14 cellular contexts compared by ENCODE assay signal in the genomic region with DNA sequence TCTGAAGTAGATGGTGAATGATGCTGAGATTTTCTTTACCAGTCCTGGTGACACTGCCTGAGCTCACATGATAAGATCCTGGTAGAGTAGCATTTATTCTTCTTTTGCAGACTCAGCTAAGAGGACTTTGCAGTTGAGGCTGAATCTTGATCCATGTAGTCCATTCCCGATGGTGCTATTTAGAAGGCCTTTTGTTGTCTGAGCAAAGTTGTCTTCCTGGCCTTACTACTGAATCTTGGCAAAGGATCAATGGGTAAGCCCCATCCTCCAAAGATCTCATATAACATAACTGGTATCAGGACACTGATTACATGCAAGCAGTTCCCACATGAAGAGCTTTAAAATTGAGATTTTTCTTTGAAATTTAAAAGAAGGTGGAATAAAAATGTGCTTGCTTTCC.
DNase-seq lines count a peak whose midpoint lies in the region; ATAC-seq and TF ChIP-seq lines count a peak whose summit lies in the region.
"Had no signal": no experiment of that assay in that cellular context is flagged by ENCODE, and none has a peak within 500 bp of the region (broad histone marks: within the 10 kb centered on the region; RNA-seq: fewer than 3 reads in every experiment).

No MANE protein-coding gene starts in this region.

- H3K9ac ChIP-seq in HUES64 (ENCODE audit: low read depth, low read length): peak overlapping the region; percentile 10; the same call in 1 of the 2 replicates

- H3K27me3 ChIP-seq in HUES64 (ENCODE audit: insufficient read depth, low read length): no peaks in the 10 kb centered on the region
- H3K27me3 ChIP-seq in psoas muscle (ENCODE audit: insufficient read depth in 3 of 3, low read length in 2 of 3): no peaks in the 10 kb centered on the region

- no peak overlapping the region for H3K4me3 ChIP-seq in HUES64 (ENCODE audit: low read length)
- no peak overlapping the region for H3K4me3 ChIP-seq in psoas muscle

- H3K9me3 ChIP-seq in HUES64 (ENCODE audit: insufficient read depth, low read depth, low read length): no peaks in the 10 kb centered on the region
- no peaks in the 10 kb centered on the region for H3K9me3 ChIP-seq in psoas muscle

- H3K36me3 ChIP-seq in HUES64 (ENCODE audit: insufficient read depth, low read length) (no peaks in the 10 kb centered on the region), psoas muscle (ENCODE audit: insufficient read depth in 1 of 2, low read depth in 1 of 2) (no peaks in the 10 kb centered on the region)

- peak; percentile 28 for DNase-seq in iris pigment epithelial cell (ENCODE audit: low read depth)
- DNase-seq in substantia nigra (lab: John Stamatoyannopoulos, UW): no peak
- no peak for DNase-seq in SHP77 (lab: John Stamatoyannopoulos, UW)
- DNase-seq in psoas muscle: no peak
- DNase-seq in glomerular visceral epithelial cell (ENCODE audit: extremely low spot score): no peak
- DNase-seq: activated CD8-positive, alpha-beta T cell treated with anti-CD3 and anti-CD28 coated beads for 36 hours; activated effector memory CD4-positive, alpha-beta T cell treated with anti-CD3 and anti-CD28 coated beads, Interleukin-2, amount 50 U/mL, for 16 hours; CD4-positive, alpha-beta T cell; GF-D8; Kasumi-1; NCI-H1930 had no signal

- no peak for TF ChIP-seq CTCF in psoas muscle (IDR thresholded peaks at IDR 0.05)

- 95% methylated on average over 1 of the region's 1 CpG for WGBS in HUES64
- WGBS in psoas muscle, 3 donors: 3 to 10% (median 5%) methylated on average over 1 of the region's 1 CpG

- intact Hi-C loops in psoas muscle (cut with DNase I): no loop called here

- ATAC-seq in HG02763 (IDR thresholded peaks at IDR 0.05; ENCODE audit: unreplicated experiment): no peak
- no peak for ATAC-seq in psoas muscle
- ATAC-seq: activated CD8-positive, alpha-beta T cell treated with anti-CD3 and anti-CD28 coated beads for 36 hours had no signal

- H3K27ac ChIP-seq in HUES64 (ENCODE audit: low read depth, low read length): peak overlapping the region; percentile 21; the same call in 1 of the 2 replicates
- H3K27ac ChIP-seq in angular gyrus (ENCODE audit: low read depth, low read length): peak overlapping the region; percentile 43
- peak overlapping the region; percentile 65 for H3K27ac ChIP-seq in substantia nigra (ENCODE audit: low read depth, low read length, poor library complexity, severe bottlenecking)
- H3K27ac ChIP-seq in psoas muscle: no peak overlapping the region

- peaks cover 21% of the 10 kb centered on the region for H3K4me1 ChIP-seq in HUES64 (ENCODE audit: insufficient read depth, low read length)
- peaks cover 13% of the 10 kb centered on the region for H3K4me1 ChIP-seq in psoas muscle
